In the genomic region with DNA sequence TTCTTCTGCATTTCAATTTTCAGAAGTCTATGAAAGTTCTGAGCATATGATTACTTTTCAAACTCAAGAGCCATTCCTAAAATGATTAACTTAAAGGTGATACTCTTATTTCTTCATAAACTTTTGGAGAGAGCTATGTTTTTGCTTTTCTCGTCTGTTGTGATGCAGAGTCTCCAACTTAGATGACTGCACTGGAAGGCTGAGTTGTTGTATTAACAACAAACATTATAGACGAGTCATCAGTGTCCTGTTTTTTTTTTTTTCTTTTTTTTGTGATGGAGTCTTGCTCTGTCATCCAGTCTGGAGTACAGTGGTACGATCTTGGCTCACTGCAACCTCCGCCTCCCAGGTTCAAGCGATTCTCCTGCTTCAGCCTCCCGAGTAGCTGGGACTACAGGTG, we compare ENCODE assay signal across 19 cellular contexts.
"Had no signal": no experiment of that assay in that cellular context is flagged by ENCODE, and none has a peak within 500 bp of the region (broad histone marks: within the 10 kb centered on the region; RNA-seq: fewer than 3 reads in every experiment).

No MANE protein-coding gene starts in this region.

- H3K36me3 Mint-ChIP-seq: mesothelial cell of epicardium; natural killer cell treated with Interleukin-12 subunit alpha and Interleukin-12 subunit beta and Interleukin-15 and Interleukin-18, amount 100 ng/mL, for 72 hours; stimulated activated naive B cell treated with anti-CD40 and anti-IgM and Interleukin-4, amounts not matched to agents 10 μg/mL and 1 μg/mL and 100 μg/mL, for 72 hours; WTC11 had no signal

- H3K27ac Mint-ChIP-seq: activated CD4-positive, alpha-beta T cell treated with anti-CD3 and anti-CD28 coated beads for 36 hours; activated naive CD4-positive, alpha-beta T cell treated with anti-CD3 and anti-CD28 coated beads for 36 hours; mesothelial cell of epicardium; natural killer cell treated with Interleukin-12 subunit alpha and Interleukin-12 subunit beta and Interleukin-15 and Interleukin-18, amount 100 ng/mL, for 72 hours; stimulated activated naive B cell treated with anti-CD40 and anti-IgM and Interleukin-4, amounts not matched to agents 10 μg/mL and 1 μg/mL and 100 μg/mL, for 72 hours; WTC11 had no signal

- H3K4me1 Mint-ChIP-seq: mesothelial cell of epicardium; stimulated activated naive B cell treated with anti-CD40 and anti-IgM and Interleukin-4, amounts not matched to agents 10 μg/mL and 1 μg/mL and 100 μg/mL, for 72 hours; WTC11 had no signal

- H3K36me3 ChIP-seq: adrenal gland, neutrophil, thyroid gland had no signal

- H3K4me3 ChIP-seq: adrenal gland, esophagus squamous epithelium, lung, thyroid gland had no signal

- H3K9me3 ChIP-seq: adrenal gland, esophagus squamous epithelium, neutrophil, thyroid gland had no signal

- H3K9ac ChIP-seq: parathyroid adenoma had no signal

- H3K9me3 Mint-ChIP-seq: activated CD8-positive, alpha-beta T cell treated with anti-CD3 and anti-CD28 coated beads for 36 hours; activated naive CD4-positive, alpha-beta T cell treated with anti-CD3 and anti-CD28 coated beads for 36 hours; natural killer cell treated with Interleukin-12 subunit alpha and Interleukin-12 subunit beta and Interleukin-15 and Interleukin-18, amount 100 ng/mL, for 72 hours; T-helper 2 cell treated with Interferon-gamma antibody and Interleukin-4, amounts not matched to agents 5 μg/mL and 100 μg/mL, for 36 hours had no signal

- DNase-seq: activated T-cell treated with anti-CD3 and anti-CD28 coated beads, Interleukin-2, amount 50 U/mL, for 1 hour; effector memory CD4-positive, alpha-beta T cell; esophagus squamous epithelium; glutamatergic neuron; kidney; retina; stimulated activated naive B cell treated with anti-CD40 and anti-IgM and Interleukin-4, amounts not matched to agents 10 μg/mL and 1 μg/mL and 100 μg/mL, for 72 hours; thyroid gland had no signal

- H3K27ac ChIP-seq: adrenal gland, neutrophil, parathyroid adenoma, thyroid gland had no signal

- H3K4me1 ChIP-seq: adrenal gland, esophagus squamous epithelium, thyroid gland had no signal

- H3K27me3 ChIP-seq: adrenal gland, esophagus squamous epithelium, neutrophil, thyroid gland had no signal

- H2AFZ ChIP-seq: parathyroid adenoma had no signal

- H3K4me3 Mint-ChIP-seq: activated CD4-positive, alpha-beta T cell treated with anti-CD3 and anti-CD28 coated beads for 36 hours; activated CD8-positive, alpha-beta T cell treated with anti-CD3 and anti-CD28 coated beads for 36 hours; activated naive CD4-positive, alpha-beta T cell treated with anti-CD3 and anti-CD28 coated beads for 36 hours; mesothelial cell of epicardium; natural killer cell treated with Interleukin-12 subunit alpha and Interleukin-12 subunit beta and Interleukin-15 and Interleukin-18, amount 100 ng/mL, for 72 hours; stimulated activated naive B cell treated with anti-CD40 and anti-IgM and Interleukin-4, amounts not matched to agents 10 μg/mL and 1 μg/mL and 100 μg/mL, for 72 hours; T-helper 2 cell treated with Interferon-gamma antibody and Interleukin-4, amounts not matched to agents 5 μg/mL and 100 μg/mL, for 36 hours; WTC11 had no signal

- H3K27me3 Mint-ChIP-seq: activated CD4-positive, alpha-beta T cell treated with anti-CD3 and anti-CD28 coated beads for 36 hours; activated CD8-positive, alpha-beta T cell treated with anti-CD3 and anti-CD28 coated beads for 36 hours; natural killer cell treated with Interleukin-12 subunit alpha and Interleukin-12 subunit beta and Interleukin-15 and Interleukin-18, amount 100 ng/mL, for 72 hours; stimulated activated naive B cell treated with anti-CD40 and anti-IgM and Interleukin-4, amounts not matched to agents 10 μg/mL and 1 μg/mL and 100 μg/mL, for 72 hours had no signal
